Comparison of ENCODE assay signal across 8 cellular contexts in the genomic region with DNA sequence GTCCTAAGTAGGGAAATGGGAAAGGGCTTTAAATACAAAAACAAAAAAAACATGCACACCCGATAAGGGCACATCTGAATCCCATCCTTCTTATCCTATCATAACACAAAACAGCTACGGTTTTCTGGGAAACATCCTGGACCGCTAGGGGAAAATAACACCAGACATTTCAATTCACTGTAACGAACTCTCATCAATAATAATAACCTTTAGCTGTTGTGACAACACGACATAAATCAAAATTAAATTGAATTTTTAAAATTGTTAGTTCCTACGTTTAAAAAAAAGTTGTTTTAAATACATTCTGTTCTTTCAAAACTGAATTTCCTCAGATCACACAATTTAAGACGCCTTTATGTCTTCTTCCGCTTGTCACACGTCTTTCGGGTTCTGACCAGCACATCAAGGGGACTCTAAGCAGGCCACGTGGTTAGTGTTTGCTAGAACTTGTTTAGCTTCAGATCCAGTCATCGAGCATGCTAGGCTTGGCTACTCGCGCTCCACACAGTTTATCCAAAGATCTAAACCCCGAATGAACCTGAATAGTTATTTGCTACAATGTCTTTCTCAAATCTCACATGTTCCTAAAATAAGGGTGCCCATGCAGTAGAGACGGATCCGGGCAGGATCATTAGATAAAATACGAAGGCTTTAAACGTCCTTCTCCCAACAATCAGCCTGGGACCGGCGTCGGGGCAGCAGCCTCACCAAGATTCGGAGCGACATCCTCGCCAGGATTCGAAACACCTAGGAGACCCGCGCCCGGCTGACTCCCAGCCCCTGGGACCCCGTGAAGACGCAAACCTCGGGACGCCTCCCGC. TPM values are rescaled to one million over a fixed set of nuclear protein-coding genes. Genes with fewer than 3 reads are reported as not detected.
DNase-seq lines count a peak whose midpoint lies in the region; ATAC-seq and TF ChIP-seq lines count a peak whose summit lies in the region.

No MANE protein-coding gene starts in this region.

- H3K36me3 ChIP-seq in heart right ventricle: peaks cover 0 to 2% (median 0%) of the 10 kb centered on the region in 9 donors

- H3K27me3 Mint-ChIP-seq in progenitor cell of endocrine pancreas: no peaks in the 10 kb centered on the region

- TF ChIP-seq POLR2A in Raji (IDR thresholded peaks at IDR 0.05; ENCODE audit: insufficient read depth, low read depth, low read length): 0 out of 2 replicates have a peak, but pooled peaks have one; percentile 16

- 2 to 3% methylated on average over 34 of the region's 34 CpGs for WGBS in heart right ventricle, 2 donors

- H3K9me3 ChIP-seq in heart right ventricle: no peaks in the 10 kb centered on the region

- H3K4me1 Mint-ChIP-seq in progenitor cell of endocrine pancreas (ENCODE audit: low read depth): peaks cover 30% of the 10 kb centered on the region

- H3K4me1 ChIP-seq in heart right ventricle: peaks cover 4 to 59% (median 42%) of the 10 kb centered on the region in 9 donors

- TF ChIP-seq CTCF in heart right ventricle (IDR thresholded peaks at IDR 0.05) (no peak), progenitor cell of endocrine pancreas (IDR thresholded peaks at IDR 0.05; ENCODE audit: unreplicated experiment) (no peak)

- DNase-seq in AG20443 (ENCODE audit: low spot score): peak; percentile 61
- DNase-seq in activated naive CD4-positive, alpha-beta T cell treated with anti-CD3 and anti-CD28 coated beads, Interleukin-2, amount 50 U/mL, for 72 hours (ENCODE audit: low spot score in 2 of 2): peak in 1 of 2 donors; percentile 38
- peak in 1 of 2 donors; percentile 16 for DNase-seq in heart right ventricle
- no peak for DNase-seq in progenitor cell of endocrine pancreas (ENCODE audit: low spot score, unreplicated experiment)
- no peak for DNase-seq in T1000 (lab: John Stamatoyannopoulos, UW)

- H3K27ac Mint-ChIP-seq in activated naive CD4-positive, alpha-beta T cell treated with anti-CD3 and anti-CD28 coated beads, Interleukin-2, amount 50 U/mL, for 72 hours: peak overlapping the region; percentile 97 to 100
- H3K27ac Mint-ChIP-seq in progenitor cell of endocrine pancreas: peak overlapping the region; percentile 99

- intact Hi-C loops in heart right ventricle (cut with DNase I): loop anchor here in 3 of 10 donors (1.0 to 10.0 kb wide), 3 partner anchors 27 to 147 kb away; a partner anchor contains a TSS

- peaks cover 25 to 31% of the 10 kb centered on the region in 2 donors for H3K36me3 Mint-ChIP-seq in activated naive CD4-positive, alpha-beta T cell treated with anti-CD3 and anti-CD28 coated beads, Interleukin-2, amount 50 U/mL, for 72 hours
- H3K36me3 Mint-ChIP-seq in progenitor cell of endocrine pancreas (ENCODE audit: insufficient read depth): peaks cover 7% of the 10 kb centered on the region

- ATAC-seq in GM19043 (IDR thresholded peaks at IDR 0.05; ENCODE audit: low read depth, unreplicated experiment) (peak; percentile 34), HG03521 (IDR thresholded peaks at IDR 0.05; ENCODE audit: unreplicated experiment) (peak; percentile 36), heart right ventricle (peak in 6 of 8 donors; percentile 19 to 49 (median 43))
- peak; percentile 44 to 54 for ATAC-seq in activated naive CD4-positive, alpha-beta T cell treated with anti-CD3 and anti-CD28 coated beads, Interleukin-2, amount 50 U/mL, for 72 hours

- no peaks in the 10 kb centered on the region for H3K9me3 Mint-ChIP-seq in activated naive CD4-positive, alpha-beta T cell treated with anti-CD3 and anti-CD28 coated beads, Interleukin-2, amount 50 U/mL, for 72 hours
- H3K9me3 Mint-ChIP-seq in progenitor cell of endocrine pancreas (ENCODE audit: low read depth): no peaks in the 10 kb centered on the region

- no peaks in the 10 kb centered on the region for H3K27me3 ChIP-seq in heart right ventricle

- H3K4me3 Mint-ChIP-seq in progenitor cell of endocrine pancreas (ENCODE audit: low read depth): peak overlapping the region; percentile 94

- peak overlapping the region; percentile 55 to 96 (median 90) for H3K27ac ChIP-seq in heart right ventricle

- peak overlapping the region; percentile 71 to 97 (median 88) for H3K4me3 ChIP-seq in heart right ventricle

RNA-seq across cellular contexts. Expression of a gene that starts 0.8 kb away (rescaled TPM):
- 10 to 100 TPM; 20.2 to 24.6 TPM for total RNA-seq in activated naive CD4-positive, alpha-beta T cell treated with anti-CD3 and anti-CD28 coated beads, Interleukin-2, amount 50 U/mL, for 72 hours
- total RNA-seq in heart right ventricle: 10 to 100 TPM in 8 of 10 donors, 1 to 10 TPM in 2; 7.8 to 14.4 (median 10.9) TPM
- polyA plus RNA-seq in heart right ventricle: 10 to 100 TPM in 1 of 2 donors, 1 to 10 TPM in 1; 3.8 to 12.1 TPM
- 11.6 and 14.6 TPM in 2 replicates for total RNA-seq in progenitor cell of endocrine pancreas

RNA-seq across cellular contexts. Expression of a gene that starts 1.0 kb away (rescaled TPM):
- total RNA-seq in activated naive CD4-positive, alpha-beta T cell treated with anti-CD3 and anti-CD28 coated beads, Interleukin-2, amount 50 U/mL, for 72 hours: 10 to 100 TPM; 16.8 to 25.1 TPM
- total RNA-seq in heart right ventricle (100 to 1,000 TPM in 4 of 10 donors, 10 to 100 TPM in 6; 54.6 to 114 (median 96.4) TPM), progenitor cell of endocrine pancreas (22.4 and 26.0 TPM in 2 replicates)
- 1 to 10 TPM; 6.8 to 8.7 TPM for polyA plus RNA-seq in heart right ventricle

RNA-seq across cellular contexts. Expression of a gene that starts 27.6 kb away (rescaled TPM):
- total RNA-seq in activated naive CD4-positive, alpha-beta T cell treated with anti-CD3 and anti-CD28 coated beads, Interleukin-2, amount 50 U/mL, for 72 hours: 1 to 10 TPM; 2.7 to 6.1 TPM
- total RNA-seq in heart right ventricle (1 to 10 TPM; 1.4 to 3.7 (median 2.2) TPM), progenitor cell of endocrine pancreas (6.1 and 6.3 TPM in 2 replicates)
- 1 to 10 TPM; 1.7 to 3.8 TPM for polyA plus RNA-seq in heart right ventricle

RNA-seq across cellular contexts. Expression of a gene that starts 53.7 kb away (rescaled TPM):
- total RNA-seq in activated naive CD4-positive, alpha-beta T cell treated with anti-CD3 and anti-CD28 coated beads, Interleukin-2, amount 50 U/mL, for 72 hours: 10 to 100 TPM in 1 of 2 donors, 1 to 10 TPM in 1; 8.8 to 12.2 TPM
- total RNA-seq in heart right ventricle: 1 to 10 TPM; 4.9 to 8.4 (median 6.3) TPM
- 1 to 10 TPM; 3.0 to 8.0 TPM for polyA plus RNA-seq in heart right ventricle
- total RNA-seq in progenitor cell of endocrine pancreas: 13.5 and 14.7 TPM in 2 replicates
